Comparison of ENCODE assay signal across 8 cellular contexts in genomic region chr2:190319557-190320498, GRCh38. TPM values are rescaled to one million over a fixed set of nuclear protein-coding genes. Genes with fewer than 3 reads are reported as not detected.
DNase-seq lines count a peak whose midpoint lies in the region; ATAC-seq lines count a peak whose summit lies in the region.

TSS of gene HIBCH (minus strand) at chr2:190319826. CDS start at chr2:190319750, 76 bp downstream.

- no CpG with 5 or more reads among the region's 49 CpGs for whole genome bisulfite sequencing in mesendoderm (ENCODE audit: extremely low coverage, insufficient coverage, low lambda C conversion rate)

- H2BK15ac ChIP-seq in mesendoderm (replicated peaks; ENCODE audit: low read depth) = no peak within 1 kb of the TSS

- peaks cover 8% of the 10 kb centered on the region for H3K79me1 ChIP-seq in mesendoderm (ENCODE audit: low read length)

- DNase-seq in COLO829 (ENCODE audit: low spot score) (peak; percentile 90), HT-29 (ENCODE audit: low spot score) (peak; percentile 99), NOMO-1 treated with dmso at 0.1 percent for 144 hours (lab: John Stamatoyannopoulos, UW; ENCODE audit: unreplicated experiment) (peak; percentile 100), mesendoderm (peak; percentile 100)
- peak; percentile 94 for DNase-seq in activated CD8-positive, alpha-beta memory T cell treated with anti-CD3 and anti-CD28 coated beads, Interleukin-2, amount 10 ng/mL, durations not matched to agents 7 days and 5 days
- DNase-seq in stimulated activated CD8-positive, alpha-beta memory T cell treated with anti-CD3 and anti-CD28 coated beads, Interleukin-15, amount 100 ng/mL, for 24 hours (ENCODE audit: low read depth) = peak; percentile 76

- peaks cover 50% of the 10 kb centered on the region for H3K4me1 Mint-ChIP-seq in activated CD8-positive, alpha-beta memory T cell treated with anti-CD3 and anti-CD28 coated beads, Interleukin-2, amount 10 ng/mL, durations not matched to agents 7 days and 5 days

- no peak within 1 kb of the TSS for H2BK120ac ChIP-seq in mesendoderm (ENCODE audit: low read depth, low read length)

- peak within 1 kb of the TSS; percentile 98 for H3K27ac Mint-ChIP-seq in activated CD8-positive, alpha-beta memory T cell treated with anti-CD3 and anti-CD28 coated beads, Interleukin-2, amount 10 ng/mL, durations not matched to agents 7 days and 5 days

- H3K27me3 Mint-ChIP-seq in activated CD8-positive, alpha-beta memory T cell treated with anti-CD3 and anti-CD28 coated beads, Interleukin-2, amount 10 ng/mL, durations not matched to agents 7 days and 5 days = no peaks in the 10 kb centered on the region

- no peak within 1 kb of the TSS for H3K23ac ChIP-seq in mesendoderm (ENCODE audit: low read length)

- peaks cover 4% of the 10 kb centered on the region for H3K4me1 ChIP-seq in endocrine pancreas (ENCODE audit: control insufficient read depth, insufficient read depth, low read length)
- no peaks in the 10 kb centered on the region for H3K4me1 ChIP-seq in mesendoderm (ENCODE audit: control insufficient read depth, low read depth, low read length)

- peak within 1 kb of the TSS; percentile 49 for H3K27ac ChIP-seq in mesendoderm (ENCODE audit: low read depth, low read length)

- peaks cover 3% of the 10 kb centered on the region for H3K36me3 Mint-ChIP-seq in activated CD8-positive, alpha-beta memory T cell treated with anti-CD3 and anti-CD28 coated beads, Interleukin-2, amount 10 ng/mL, durations not matched to agents 7 days and 5 days

- H4K8ac ChIP-seq in mesendoderm (ENCODE audit: low read depth, low read length) = no peak within 1 kb of the TSS

- H3K4me2 ChIP-seq in mesendoderm (ENCODE audit: low read length) = peak within 1 kb of the TSS; percentile 59

- peak within 1 kb of the TSS; percentile 50 for H3K9ac ChIP-seq in endocrine pancreas (ENCODE audit: control insufficient read depth, insufficient read depth, low read length)
- H3K9ac ChIP-seq in mesendoderm (ENCODE audit: low read length) = peak within 1 kb of the TSS; percentile 72

- H3K36me3 ChIP-seq in endocrine pancreas (ENCODE audit: control insufficient read depth, insufficient read depth, low read length) (no peaks in the 10 kb centered on the region), mesendoderm (ENCODE audit: control insufficient read depth, insufficient read depth, low read length) (no peaks in the 10 kb centered on the region)

- H3K4ac ChIP-seq in mesendoderm (ENCODE audit: low read depth, low read length) = no peak within 1 kb of the TSS

- H2AK5ac ChIP-seq in mesendoderm (ENCODE audit: low read length) = no peak within 1 kb of the TSS

- CTCF ChIA-PET in activated CD8-positive, alpha-beta memory T cell treated with anti-CD3 and anti-CD28 coated beads, Interleukin-2, amount 10 ng/mL, durations not matched to agents 7 days and 5 days (lab: Charles Lee) = interaction anchor here (0.7 to 2.7 kb wide), 12 partner anchors 9 to 460 kb away, joined by 3 to 9 read pairs (median 4); partner anchors contain the start of gene INPP1

- H3K27me3 ChIP-seq in endocrine pancreas (ENCODE audit: control insufficient read depth, insufficient read depth, low read length) (no peaks in the 10 kb centered on the region), mesendoderm (ENCODE audit: insufficient read depth, low read length, poor library complexity) (no peaks in the 10 kb centered on the region)

- H3K18ac ChIP-seq in mesendoderm (ENCODE audit: low read length) = peak within 1 kb of the TSS; percentile 42

- H3K9me3 Mint-ChIP-seq in activated CD8-positive, alpha-beta memory T cell treated with anti-CD3 and anti-CD28 coated beads, Interleukin-2, amount 10 ng/mL, durations not matched to agents 7 days and 5 days (ENCODE audit: low read depth) = no peaks in the 10 kb centered on the region

- peak; percentile 89 for ATAC-seq in GM19468 (IDR thresholded peaks at IDR 0.05; ENCODE audit: extremely low read depth, unreplicated experiment)
- peak; percentile 95 for ATAC-seq in activated CD8-positive, alpha-beta memory T cell treated with anti-CD3 and anti-CD28 coated beads, Interleukin-2, amount 10 ng/mL, durations not matched to agents 7 days and 5 days

- H3K9me3 ChIP-seq in endocrine pancreas (ENCODE audit: control insufficient read depth, low read length) = no peaks in the 10 kb centered on the region

- H3K4me3 ChIP-seq in endocrine pancreas (ENCODE audit: control insufficient read depth, insufficient read depth, low read length) = peak within 1 kb of the TSS; percentile 76
- H3K4me3 ChIP-seq in mesendoderm (ENCODE audit: low read length) = peak within 1 kb of the TSS; percentile 83

- H2BK5ac ChIP-seq in mesendoderm (ENCODE audit: low read length) = no peak within 1 kb of the TSS

- peak within 1 kb of the TSS; percentile 91 for H3K56ac ChIP-seq in mesendoderm (ENCODE audit: low read length)

- H3K4me3 Mint-ChIP-seq in activated CD8-positive, alpha-beta memory T cell treated with anti-CD3 and anti-CD28 coated beads, Interleukin-2, amount 10 ng/mL, durations not matched to agents 7 days and 5 days = peak within 1 kb of the TSS; percentile 100

- no peak within 1 kb of the TSS for H4K5ac ChIP-seq in mesendoderm (ENCODE audit: low read length)

- peaks cover 4% of the 10 kb centered on the region for H3K79me2 ChIP-seq in mesendoderm (ENCODE audit: control insufficient read depth, insufficient read depth, low read length)

RNA-seq across cellular contexts. Expression of gene HIBCH, which starts in this region (rescaled TPM):
- total RNA-seq in HT-29 (2014; rRNA removed; shearing (Covaris generic)) = 8.6 and 10.0 TPM in 2 replicates
- 10 to 100 TPM; 17.2 to 18.7 TPM for total RNA-seq in activated CD8-positive, alpha-beta memory T cell treated with anti-CD3 and anti-CD28 coated beads, Interleukin-2, amount 10 ng/mL, durations not matched to agents 7 days and 5 days
- polyA plus RNA-seq in mesendoderm (2013, experiment 1 of 2) = 22.4 TPM
- polyA plus RNA-seq in mesendoderm (2013, experiment 2 of 2) = 21.3 TPM

Comparison
In these comparisons a context has a peak if more than half of its experiments do, and no peak if none do; other contexts are left out.
1. Peak in every context shown above with its lines: DNase-seq, ATAC-seq, H3K4me3 ChIP-seq and H3K27ac ChIP-seq.